28 cellular contexts compared by ENCODE assay signal in the genomic region with DNA sequence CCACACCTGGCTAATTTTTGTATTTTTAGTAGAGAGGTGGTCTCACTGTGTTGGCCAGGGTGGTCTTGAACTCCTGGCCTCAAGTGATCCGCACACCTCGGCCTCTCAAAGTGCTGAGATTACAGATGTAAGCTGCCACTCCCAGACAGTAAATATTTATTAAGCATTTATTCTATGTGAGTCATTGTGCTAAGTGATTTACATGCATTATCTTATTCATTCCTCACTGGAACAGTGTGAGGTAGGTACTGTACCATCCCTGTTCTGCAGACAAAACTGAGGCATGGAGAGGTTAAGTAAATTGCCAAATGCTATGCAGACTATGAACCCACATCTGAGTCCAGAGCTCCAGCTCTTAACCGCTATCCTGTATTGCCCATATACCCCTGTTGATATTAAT.
"Had no signal": no experiment of that assay in that cellular context is flagged by ENCODE, and none has a peak within 500 bp of the region (broad histone marks: within the 10 kb centered on the region; RNA-seq: fewer than 3 reads in every experiment).

No MANE protein-coding gene starts in this region.

- H3K27ac ChIP-seq: lower lobe of right lung, neural progenitor cell, neutrophil, parathyroid adenoma, right atrium auricular region, right lobe of liver, tibial nerve, uterus had no signal

- H3K79me2 ChIP-seq: parathyroid adenoma had no signal

- H3K9me3 ChIP-seq: lower lobe of right lung, neutrophil, right atrium auricular region, right lobe of liver, tibial nerve, uterus had no signal

- H3K9ac ChIP-seq: neural progenitor cell, parathyroid adenoma had no signal

- H3K4me3 Mint-ChIP-seq: naive B cell; natural killer cell; nephron progenitor cell; neural progenitor cell; stimulated activated naive CD8-positive, alpha-beta T cell treated with anti-CD3 and anti-CD28 coated beads, Interleukin-15, amount 100 ng/mL, for 72 hours had no signal

- H3K4me1 ChIP-seq: parathyroid adenoma, right lobe of liver, uterus had no signal

- H3K27me3 ChIP-seq: neural progenitor cell, neutrophil, right atrium auricular region, right lobe of liver, tibial nerve, uterus had no signal

- H3K4me2 ChIP-seq: neural progenitor cell had no signal

- H3K9me3 Mint-ChIP-seq: naive B cell; natural killer cell; nephron progenitor cell; neural progenitor cell; stimulated activated naive CD8-positive, alpha-beta T cell treated with anti-CD3 and anti-CD28 coated beads, Interleukin-15, amount 100 ng/mL, for 72 hours; type B pancreatic cell had no signal

- ATAC-seq: left cardiac atrium; left lobe of liver; left ventricle myocardium superior; lower lobe of right lung; natural killer cell; right lobe of liver; stimulated activated naive CD8-positive, alpha-beta T cell treated with anti-CD3 and anti-CD28 coated beads, Interleukin-15, amount 100 ng/mL, for 72 hours had no signal

- H3K4me3 ChIP-seq: lower lobe of right lung, neural progenitor cell, right atrium auricular region, right lobe of liver, tibial nerve, uterus had no signal

- H3K36me3 ChIP-seq: uterus had no signal

- H3K27ac Mint-ChIP-seq: naive B cell; natural killer cell; nephron progenitor cell; neural progenitor cell; stimulated activated naive CD8-positive, alpha-beta T cell treated with anti-CD3 and anti-CD28 coated beads, Interleukin-15, amount 100 ng/mL, for 72 hours had no signal

- H3K4me1 Mint-ChIP-seq: nephron progenitor cell, neural progenitor cell had no signal

- FAIRE-seq: keratinocyte had no signal

- DNase-seq: hippocampal formation; kidney glomerular epithelial cell; left cardiac atrium; left ventricle myocardium superior; lower lobe of right lung; mammary epithelial cell; mesenchymal stem cell; naive B cell; natural killer cell; nephron progenitor cell; occipital lobe; right lobe of liver; stimulated activated CD4-positive, alpha-beta T cell treated with anti-CD3 and anti-CD28 coated beads, Interleukin-12 subunit alpha, Interleukin-12 subunit beta, amount 100 ng/mL, for 4 hours; stimulated activated CD4-positive, alpha-beta T cell treated with anti-CD3 and anti-CD28 coated beads, Interleukin-15, amount 100 ng/mL, for 24 hours; stimulated activated CD4-positive, alpha-beta T cell treated with anti-CD3 and anti-CD28 coated beads, Interleukin-2, amount 100 ng/mL, for 24 hours; stimulated activated CD4-positive, alpha-beta T cell treated with anti-CD3 and anti-CD28 coated beads, Interleukin-4, amount 100 ng/mL, for 1 hour; stimulated activated naive CD4-positive, alpha-beta T cell treated with Interleukin-2 at 50 U/mL for 16 hours; stimulated activated naive CD8-positive, alpha-beta T cell treated with anti-CD3 and anti-CD28 coated beads, Interleukin-15, amount 100 ng/mL, for 72 hours; substantia nigra; uterus had no signal

- H2AFZ ChIP-seq: neural progenitor cell, parathyroid adenoma had no signal
